In genomic region chr11:72307439-72307838, GRCh38 we compare ENCODE assay signal across 22 cellular contexts.
"Had no signal": no experiment of that assay in that cellular context is flagged by ENCODE, and none has a peak within 500 bp of the region (broad histone marks: within the 10 kb centered on the region; RNA-seq: fewer than 3 reads in every experiment).

No MANE protein-coding gene starts in this region.

- H3K9me3 ChIP-seq: gastrocnemius medialis, mucosa of descending colon, neutrophil, thoracic aorta had no signal

- H3K36me3 ChIP-seq: brain microvascular endothelial cell had no signal

- H3K27me3 ChIP-seq: brain microvascular endothelial cell, gastrocnemius medialis, neutrophil had no signal

- H3K4me1 ChIP-seq: gastrocnemius medialis had no signal

- DNase-seq: activated CD4-positive, alpha-beta T cell treated with anti-CD3 and anti-CD28 coated beads for 4 hours; activated CD4-positive, alpha-beta T cell treated with anti-CD3 and anti-CD28 coated beads, Interleukin-2, amount 50 U/mL, for 48 hours; activated CD8-positive, alpha-beta memory T cell treated with anti-CD3 and anti-CD28 coated beads for 24 hours; activated effector memory CD4-positive, alpha-beta T cell treated with Interleukin-2 at 50 U/mL for 16 hours; activated naive CD4-positive, alpha-beta T cell treated with anti-CD3 and anti-CD28 coated beads for 36 hours; amniotic stem cell; brain microvascular endothelial cell; effector memory CD8-positive, alpha-beta T cell; erythroblast; gastrocnemius medialis; head of caudate nucleus; hippocampal formation; left cardiac atrium; left ventricle myocardium superior; mucosa of descending colon; nephron progenitor cell; stimulated activated CD4-positive, alpha-beta T cell treated with anti-CD3 and anti-CD28 coated beads, Interleukin-4, amount 100 ng/mL, for 24 hours; trophoblast cell had no signal

- H3K4me3 ChIP-seq: coronary artery, gastrocnemius medialis, mucosa of descending colon, skin epidermis, thoracic aorta had no signal

- H3K27ac ChIP-seq: brain microvascular endothelial cell, coronary artery, gastrocnemius medialis, neutrophil, skin epidermis, thoracic aorta had no signal
